Comparison of ENCODE assay signal across 23 cellular contexts in genomic region chr7:101294832-101295121, GRCh38.
"Had no signal": no experiment of that assay in that cellular context is flagged by ENCODE, and none has a peak within 500 bp of the region (broad histone marks: within the 10 kb centered on the region; RNA-seq: fewer than 3 reads in every experiment).

No MANE protein-coding gene starts in this region.

- H3K4me3 Mint-ChIP-seq: naive thymus-derived CD4-positive, alpha-beta T cell; nephron progenitor cell; stimulated activated memory B cell treated with anti-CD40 and anti-IgM and Interleukin-4, amounts not matched to agents 10 μg/mL and 1 μg/mL and 100 μg/mL, for 72 hours; stimulated activated naive CD8-positive, alpha-beta T cell treated with anti-CD3 and anti-CD28 coated beads, Interleukin-15, amount 100 ng/mL, for 72 hours had no signal

- H3K4me1 ChIP-seq: gastrocnemius medialis, left ventricle myocardium inferior, testis, tibial nerve, upper lobe of right lung had no signal

- H3K36me3 ChIP-seq: esophagus muscularis mucosa, gastrocnemius medialis, left ventricle myocardium inferior, lower lobe of right lung, neutrophil, tibial nerve, upper lobe of right lung, vagina had no signal

- ATAC-seq: gastrocnemius medialis; left cardiac atrium; lower lobe of right lung; naive thymus-derived CD4-positive, alpha-beta T cell; sciatic nerve; stimulated activated memory B cell treated with anti-CD40 and anti-IgM and Interleukin-4, amounts not matched to agents 10 μg/mL and 1 μg/mL and 100 μg/mL, for 72 hours; stimulated activated naive CD8-positive, alpha-beta T cell treated with anti-CD3 and anti-CD28 coated beads, Interleukin-15, amount 100 ng/mL, for 72 hours; upper lobe of right lung had no signal

- H3K27me3 ChIP-seq: testis had no signal

- H3K4me3 ChIP-seq: esophagus muscularis mucosa, gastrocnemius medialis, left ventricle myocardium inferior, lower lobe of right lung, spleen, testis, tibial nerve, upper lobe of right lung, vagina had no signal

- H3K27ac ChIP-seq: epithelial cell of prostate, esophagus muscularis mucosa, gastrocnemius medialis, left ventricle myocardium inferior, lower lobe of right lung, neutrophil, spleen, testis, tibial nerve, upper lobe of right lung, vagina had no signal

- H3K9me3 ChIP-seq: gastrocnemius medialis, left ventricle myocardium inferior, lower lobe of right lung, neutrophil, testis, upper lobe of right lung, vagina had no signal

- H3K27ac Mint-ChIP-seq: naive thymus-derived CD4-positive, alpha-beta T cell; nephron progenitor cell; stimulated activated memory B cell treated with anti-CD40 and anti-IgM and Interleukin-4, amounts not matched to agents 10 μg/mL and 1 μg/mL and 100 μg/mL, for 72 hours; stimulated activated naive CD8-positive, alpha-beta T cell treated with anti-CD3 and anti-CD28 coated beads, Interleukin-15, amount 100 ng/mL, for 72 hours had no signal

- DNase-seq: effector memory CD4-positive, alpha-beta T cell; gastrocnemius medialis; glutamatergic neuron; kidney; left cardiac atrium; left ventricle myocardium inferior; lower lobe of right lung; naive thymus-derived CD4-positive, alpha-beta T cell; nephron progenitor cell; spleen; stimulated activated CD4-positive, alpha-beta T cell treated with anti-CD3 and anti-CD28 coated beads, Interleukin-15, amount 100 ng/mL, for 24 hours; stimulated activated CD4-positive, alpha-beta T cell treated with anti-CD3 and anti-CD28 coated beads, Interleukin-1b, Interleukin-23, amount 100 ng/mL, for 48 hours; stimulated activated CD4-positive, alpha-beta T cell treated with anti-CD3 and anti-CD28 coated beads, Interleukin-4, amount 100 ng/mL, for 24 hours; stimulated activated naive CD8-positive, alpha-beta T cell treated with anti-CD3 and anti-CD28 coated beads, Interleukin-15, amount 100 ng/mL, for 72 hours; testis; upper lobe of right lung had no signal

- H3K9me3 Mint-ChIP-seq: stimulated activated naive CD8-positive, alpha-beta T cell treated with anti-CD3 and anti-CD28 coated beads, Interleukin-15, amount 100 ng/mL, for 72 hours had no signal
